9 cellular contexts compared by ENCODE assay signal in the genomic region with DNA sequence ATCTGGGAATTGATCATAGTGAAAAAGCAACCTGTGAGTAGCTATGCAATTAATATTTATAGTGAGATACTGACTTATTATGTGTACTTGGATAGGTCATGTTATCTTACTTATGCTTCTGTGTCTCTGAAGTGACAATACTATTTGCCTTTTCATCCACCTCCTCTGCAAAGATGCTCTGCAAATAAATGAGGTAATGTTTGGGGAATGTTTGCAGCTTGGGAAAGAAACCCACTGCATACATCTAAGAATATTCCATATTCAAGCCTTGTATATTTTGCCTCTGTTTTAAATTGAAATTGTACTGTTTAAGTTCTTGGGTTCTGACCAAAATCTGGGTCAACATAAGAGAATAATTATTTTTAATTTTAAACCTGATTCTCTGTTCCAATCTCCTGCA.
DNase-seq lines count a peak whose midpoint lies in the region; ATAC-seq and TF ChIP-seq lines count a peak whose summit lies in the region.
"Had no signal": no experiment of that assay in that cellular context is flagged by ENCODE, and none has a peak within 500 bp of the region (broad histone marks: within the 10 kb centered on the region; RNA-seq: fewer than 3 reads in every experiment).

No MANE protein-coding gene starts in this region.

- peak overlapping the region; percentile 63 for H3K4me2 ChIP-seq in BLaER1
- no peak overlapping the region for H3K4me2 ChIP-seq in Karpas-422 (ENCODE audit: low read depth, low read length, poor library complexity, severe bottlenecking)

- DNase-seq in LNCaP clone FGC (ENCODE audit: low read depth) = peak; percentile 67
- no peak for DNase-seq in hippocampal formation (lab: John Stamatoyannopoulos, UW)
- DNase-seq in Karpas-422 = no peak
- no peak for DNase-seq in amygdala (lab: John Stamatoyannopoulos, UW)
- DNase-seq: erythroblast had no signal

- peaks cover 4% of the 10 kb centered on the region for H3K36me3 Mint-ChIP-seq in brain

- peaks cover 28% of the 10 kb centered on the region for H3K4me1 Mint-ChIP-seq in brain

- H2AFZ ChIP-seq in Karpas-422 (ENCODE audit: low read length) = no peak overlapping the region

- peak overlapping the region; percentile 80 to 96 (median 85) for H3K27ac Mint-ChIP-seq in brain

- H3K9ac ChIP-seq in BLaER1 = no peak overlapping the region
- H3K9ac ChIP-seq in muscle layer of colon (ENCODE audit: low read length) = no peak overlapping the region
- H3K9ac ChIP-seq in Karpas-422 (ENCODE audit: low read length) = no peak overlapping the region

- peak overlapping the region; percentile 85 to 92 (median 87) for H3K4me3 Mint-ChIP-seq in brain

- H4K20me1 ChIP-seq in BLaER1 = no peaks in the 10 kb centered on the region
- H4K20me1 ChIP-seq in Karpas-422 (ENCODE audit: insufficient read depth, low read depth, low read length) = no peaks in the 10 kb centered on the region

- no peak for ATAC-seq in HG02588 (IDR thresholded peaks at IDR 0.05; ENCODE audit: unreplicated experiment)

- peak overlapping the region; percentile 64 for H3K4me3 ChIP-seq in BLaER1
- peak overlapping the region; percentile 56 for H3K4me3 ChIP-seq in LNCaP clone FGC (ENCODE audit: low read depth, low read length)
- H3K4me3 ChIP-seq in muscle layer of colon (ENCODE audit: low read depth in 1 of 2, low read length in 2 of 2) = peak overlapping the region; percentile 68
- H3K4me3 ChIP-seq in Karpas-422 (ENCODE audit: low read length) = no peak overlapping the region

- no peak overlapping the region for H3K27ac ChIP-seq in BLaER1
- no peak overlapping the region for H3K27ac ChIP-seq in muscle layer of colon (ENCODE audit: low read depth, low read length)
- H3K27ac ChIP-seq in Karpas-422 (ENCODE audit: low read length) = no peak overlapping the region

- peaks cover 5% of the 10 kb centered on the region; the same call in 1 of the 2 replicates for H3K27me3 ChIP-seq in BLaER1
- H3K27me3 ChIP-seq in muscle layer of colon (ENCODE audit: control insufficient read depth in 1 of 2, insufficient read depth in 2 of 2, low read length in 2 of 2) = no peaks in the 10 kb centered on the region
- no peaks in the 10 kb centered on the region for H3K27me3 ChIP-seq in Karpas-422 (ENCODE audit: low read length)

- H3K9me3 ChIP-seq in BLaER1 (peaks cover 7% of the 10 kb centered on the region), muscle layer of colon (ENCODE audit: low read length) (no peaks in the 10 kb centered on the region), Karpas-422 (ENCODE audit: low read length) (no peaks in the 10 kb centered on the region)

- H3K79me2 ChIP-seq in Karpas-422 (ENCODE audit: low read length) = no peaks in the 10 kb centered on the region

- H3K36me3 ChIP-seq in BLaER1 (no peaks in the 10 kb centered on the region), muscle layer of colon (ENCODE audit: insufficient read depth, low read length) (no peaks in the 10 kb centered on the region), Karpas-422 (ENCODE audit: insufficient read depth, low read length) (no peaks in the 10 kb centered on the region)

- TF ChIP-seq CTCF in LNCaP clone FGC (IDR thresholded peaks at IDR 0.05; ENCODE audit: control insufficient read depth, extremely low read depth, insufficient read depth) (no peak), brain (conservative IDR thresholded peaks at IDR 0.05) (no peak)

- peaks cover 0 to 4% (median 0%) of the 10 kb centered on the region in 5 experiments for H3K9me3 Mint-ChIP-seq in brain

- H3K4me1 ChIP-seq in BLaER1 (peaks cover 4% of the 10 kb centered on the region; the same call in 1 of the 2 replicates), muscle layer of colon (ENCODE audit: insufficient read depth, low read length) (no peaks in the 10 kb centered on the region), Karpas-422 (ENCODE audit: low read length) (no peaks in the 10 kb centered on the region)

- peaks cover 64% of the 10 kb centered on the region for H3K27me3 Mint-ChIP-seq in brain

- H3K9me2 ChIP-seq in Karpas-422 (replicated peaks; ENCODE audit: insufficient read depth, low read length) = no peaks in the 10 kb centered on the region
